Comparison of ENCODE assay signal across 6 cellular contexts in the genomic region with DNA sequence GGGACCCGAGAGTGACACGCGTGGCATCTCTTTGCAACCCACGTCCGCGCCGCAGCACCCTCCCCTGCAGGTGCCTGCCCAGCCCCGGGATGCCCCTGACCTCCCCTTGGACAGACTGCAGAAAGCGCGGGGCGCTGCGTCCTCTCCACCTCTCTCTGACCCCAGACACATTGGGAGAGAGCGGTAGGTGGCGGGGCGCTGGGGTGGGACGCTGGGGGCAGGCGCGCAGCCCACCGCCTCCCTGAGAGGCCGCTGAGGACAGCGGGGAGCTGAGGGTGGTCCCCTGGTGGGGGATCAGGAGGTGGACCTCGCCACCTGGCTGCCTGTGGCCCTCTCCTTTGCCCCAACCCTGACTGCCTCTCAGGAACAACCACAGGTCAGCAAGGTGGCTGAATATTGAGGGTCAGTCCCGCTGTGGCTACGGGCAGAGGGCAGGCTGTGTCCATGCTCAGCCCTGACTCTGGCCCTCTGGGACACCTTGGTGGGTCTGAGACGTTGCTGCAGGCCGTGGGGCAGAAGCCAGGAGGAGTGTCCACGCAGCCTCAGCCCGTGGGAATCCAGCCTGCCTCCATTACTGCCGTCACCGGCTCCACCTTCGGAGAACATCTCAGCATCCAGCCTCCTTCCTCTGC. TPM values are rescaled to one million over a fixed set of nuclear protein-coding genes. Genes with fewer than 3 reads are reported as not detected.
DNase-seq lines count a peak whose midpoint lies in the region; ATAC-seq, FAIRE-seq and TF ChIP-seq lines count a peak whose summit lies in the region.

No MANE protein-coding gene starts in this region.

- peaks cover 39% of the 10 kb centered on the region for H3K4me1 Mint-ChIP-seq in activated CD8-positive, alpha-beta T cell treated with anti-CD3 and anti-CD28 coated beads, Interleukin-2, amount 10 ng/mL, durations not matched to agents 7 days and 5 days (ENCODE audit: low read depth)

- peak overlapping the region; percentile 60 for H4K8ac ChIP-seq in mesendoderm (ENCODE audit: low read depth, low read length)

- no peaks in the 10 kb centered on the region for H3K9me3 Mint-ChIP-seq in activated CD8-positive, alpha-beta T cell treated with anti-CD3 and anti-CD28 coated beads, Interleukin-2, amount 10 ng/mL, durations not matched to agents 7 days and 5 days (ENCODE audit: insufficient read depth)

- H3K36me3 ChIP-seq in mesendoderm (ENCODE audit: control insufficient read depth, insufficient read depth, low read length): peaks cover 1% of the 10 kb centered on the region

- CTCF ChIA-PET in activated CD8-positive, alpha-beta T cell treated with anti-CD3 and anti-CD28 coated beads, Interleukin-2, amount 10 ng/mL, durations not matched to agents 7 days and 5 days (lab: Charles Lee): interaction anchor here (0.7 to 1.8 kb wide), 3 partner anchors 16 to 31 kb away, joined by 3 to 4 read pairs (median 4); no protein-coding TSS in a partner anchor

- no peak overlapping the region for H2AK5ac ChIP-seq in mesendoderm (ENCODE audit: low read length)

- no peak overlapping the region for H2BK120ac ChIP-seq in mesendoderm (ENCODE audit: low read depth, low read length)

- H3K18ac ChIP-seq in mesendoderm (ENCODE audit: low read length): peak overlapping the region; percentile 51

- peak overlapping the region; percentile 55 for H3K27ac Mint-ChIP-seq in activated CD8-positive, alpha-beta T cell treated with anti-CD3 and anti-CD28 coated beads, Interleukin-2, amount 10 ng/mL, durations not matched to agents 7 days and 5 days

- H3K27me3 Mint-ChIP-seq in activated CD8-positive, alpha-beta T cell treated with anti-CD3 and anti-CD28 coated beads, Interleukin-2, amount 10 ng/mL, durations not matched to agents 7 days and 5 days (ENCODE audit: low read depth): no peaks in the 10 kb centered on the region

- no peak overlapping the region for H4K5ac ChIP-seq in mesendoderm (ENCODE audit: low read length)

- H3K79me1 ChIP-seq in mesendoderm (ENCODE audit: low read length): peaks cover 26% of the 10 kb centered on the region

- H3K4me3 Mint-ChIP-seq in activated CD8-positive, alpha-beta T cell treated with anti-CD3 and anti-CD28 coated beads, Interleukin-2, amount 10 ng/mL, durations not matched to agents 7 days and 5 days: peak overlapping the region; percentile 63

- no peak for TF ChIP-seq POLR2A in GM12892 (IDR thresholded peaks at IDR 0.05; ENCODE audit: low read depth, low read length)

- POLR2A ChIA-PET in activated CD8-positive, alpha-beta T cell treated with anti-CD3 and anti-CD28 coated beads, Interleukin-2, amount 10 ng/mL, durations not matched to agents 7 days and 5 days (lab: Charles Lee): no interaction called here

- peak overlapping the region; percentile 73 for H3K9ac ChIP-seq in mesendoderm (ENCODE audit: low read length)

- DNase-seq in GM12892 (ENCODE audit: insufficient read length) (no peak), mesendoderm (no peak), NCI-H187 (lab: John Stamatoyannopoulos, UW) (no peak), NCI-H510A treated with DMSO at 0.1 percent for 48 hours (lab: John Stamatoyannopoulos, UW) (no peak)
- DNase-seq in activated CD8-positive, alpha-beta T cell treated with anti-CD3 and anti-CD28 coated beads, Interleukin-2, amount 10 ng/mL, durations not matched to agents 7 days and 5 days: no peak

- H2BK5ac ChIP-seq in mesendoderm (ENCODE audit: low read length): no peak overlapping the region

- WGBS in mesendoderm (ENCODE audit: extremely low coverage, insufficient coverage, low lambda C conversion rate): no CpG with 5 or more reads among the region's 31 CpGs

- H3K36me3 Mint-ChIP-seq in activated CD8-positive, alpha-beta T cell treated with anti-CD3 and anti-CD28 coated beads, Interleukin-2, amount 10 ng/mL, durations not matched to agents 7 days and 5 days (ENCODE audit: low read depth): peaks cover 29% of the 10 kb centered on the region

- H3K27me3 ChIP-seq in mesendoderm (ENCODE audit: insufficient read depth, low read length, poor library complexity): no peaks in the 10 kb centered on the region

- peak; percentile 64 for FAIRE-seq in GM12892 (lab: Jason Lieb, UNC)

- no peak overlapping the region for H3K23ac ChIP-seq in mesendoderm (ENCODE audit: low read length)

- ATAC-seq in activated CD8-positive, alpha-beta T cell treated with anti-CD3 and anti-CD28 coated beads, Interleukin-2, amount 10 ng/mL, durations not matched to agents 7 days and 5 days: no peak
- no peak for ATAC-seq in HG03280 (IDR thresholded peaks at IDR 0.05; ENCODE audit: unreplicated experiment)

- no peak overlapping the region for H2BK15ac ChIP-seq in mesendoderm (replicated peaks; ENCODE audit: low read depth)

- H3K4me3 ChIP-seq in mesendoderm (ENCODE audit: low read length): peak overlapping the region; percentile 6

- peaks cover 5% of the 10 kb centered on the region for H3K4me1 ChIP-seq in mesendoderm (ENCODE audit: control insufficient read depth, low read depth, low read length)

- H3K79me2 ChIP-seq in mesendoderm (ENCODE audit: control insufficient read depth, insufficient read depth, low read length): peaks cover 37% of the 10 kb centered on the region

- peak overlapping the region; percentile 71 for H3K4me2 ChIP-seq in mesendoderm (ENCODE audit: low read length)

- no peak overlapping the region for H3K27ac ChIP-seq in mesendoderm (ENCODE audit: low read depth, low read length)

- H3K56ac ChIP-seq in mesendoderm (ENCODE audit: low read length): peak overlapping the region; percentile 89

- no peak overlapping the region for H3K4ac ChIP-seq in mesendoderm (ENCODE audit: low read depth, low read length)

RNA-seq across cellular contexts. Expression of a gene that starts 0.8 kb away (rescaled TPM):
- polyA plus RNA-seq in GM12892 (2012; ENCODE audit: missing spikeins): 29.0 TPM
- 10 to 100 TPM; 62.3 to 67.5 TPM for total RNA-seq in activated CD8-positive, alpha-beta T cell treated with anti-CD3 and anti-CD28 coated beads, Interleukin-2, amount 10 ng/mL, durations not matched to agents 7 days and 5 days
- 48.5 TPM for polyA plus RNA-seq in mesendoderm (2013, experiment 1 of 2)
- 47.9 TPM for polyA plus RNA-seq in mesendoderm (2013, experiment 2 of 2)

RNA-seq across cellular contexts. Expression of a gene that starts 5.8 kb away (rescaled TPM):
- polyA plus RNA-seq in GM12892 (2012; ENCODE audit: missing spikeins): 0.34 TPM
- total RNA-seq in activated CD8-positive, alpha-beta T cell treated with anti-CD3 and anti-CD28 coated beads, Interleukin-2, amount 10 ng/mL, durations not matched to agents 7 days and 5 days: 1 to 10 TPM; 3.4 to 3.6 TPM
- polyA plus RNA-seq in mesendoderm (2013, experiment 1 of 2): 0.29 TPM
- polyA plus RNA-seq in mesendoderm (2013, experiment 2 of 2): 0.27 TPM

RNA-seq across cellular contexts. Expression of a gene that starts 27.9 kb away (rescaled TPM):
- polyA plus RNA-seq in GM12892 (2012; ENCODE audit: missing spikeins): not detected
- total RNA-seq in activated CD8-positive, alpha-beta T cell treated with anti-CD3 and anti-CD28 coated beads, Interleukin-2, amount 10 ng/mL, durations not matched to agents 7 days and 5 days: 1 to 10 TPM; 1.8 to 2.2 TPM
- 1.9 TPM for polyA plus RNA-seq in mesendoderm (2013, experiment 1 of 2)
- 1.6 TPM for polyA plus RNA-seq in mesendoderm (2013, experiment 2 of 2)

RNA-seq across cellular contexts. Expression of a gene that starts 33.3 kb away (rescaled TPM):
- 18.0 TPM for polyA plus RNA-seq in GM12892 (2012; ENCODE audit: missing spikeins)
- 10 to 100 TPM; 65.2 to 87.3 TPM for total RNA-seq in activated CD8-positive, alpha-beta T cell treated with anti-CD3 and anti-CD28 coated beads, Interleukin-2, amount 10 ng/mL, durations not matched to agents 7 days and 5 days
- 7.8 TPM for polyA plus RNA-seq in mesendoderm (2013, experiment 1 of 2)
- 8.1 TPM for polyA plus RNA-seq in mesendoderm (2013, experiment 2 of 2)

RNA-seq across cellular contexts. Expression of a gene that starts 34.0 kb away (rescaled TPM):
- 3.1 TPM for polyA plus RNA-seq in GM12892 (2012; ENCODE audit: missing spikeins)
- total RNA-seq in activated CD8-positive, alpha-beta T cell treated with anti-CD3 and anti-CD28 coated beads, Interleukin-2, amount 10 ng/mL, durations not matched to agents 7 days and 5 days: 10 to 100 TPM; 24.0 to 26.2 TPM
- 24.0 TPM for polyA plus RNA-seq in mesendoderm (2013, experiment 1 of 2)
- polyA plus RNA-seq in mesendoderm (2013, experiment 2 of 2): 25.0 TPM
